In the genomic region with DNA sequence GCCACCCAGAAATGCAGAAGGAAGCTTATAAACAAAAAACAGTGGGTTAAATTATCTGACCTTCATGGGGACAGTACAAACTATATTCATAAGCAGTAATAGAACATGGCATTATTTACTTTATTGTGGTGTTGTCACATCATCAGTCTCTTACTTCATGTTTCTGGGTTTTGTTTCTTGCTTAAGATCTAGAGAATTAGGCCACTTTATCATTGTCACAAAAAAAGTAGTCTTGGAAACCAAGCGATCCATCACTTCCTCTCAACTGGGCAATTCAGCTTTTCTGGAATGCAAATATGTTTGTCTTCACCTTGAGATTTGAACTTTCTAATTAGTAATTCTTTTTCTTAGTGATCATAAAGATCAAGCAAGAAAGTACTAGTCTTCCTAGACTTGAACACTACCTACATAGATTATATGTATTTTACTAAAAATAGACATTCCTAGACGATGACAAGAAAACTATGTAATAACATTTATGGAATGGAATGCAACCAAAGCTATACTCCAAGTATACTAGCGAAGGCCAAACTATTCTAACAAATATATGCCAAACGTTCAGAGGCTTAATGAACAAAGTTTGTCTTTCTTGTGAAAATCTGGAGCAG, we compare ENCODE assay signal across 17 cellular contexts.
A peak's percentile ranks its signal among the peaks of the same experiment; 100 is the strongest.
DNase-seq lines count a peak whose midpoint lies in the region; ATAC-seq and TF ChIP-seq lines count a peak whose summit lies in the region.
"Had no signal": no experiment of that assay in that cellular context is flagged by ENCODE, and none has a peak within 500 bp of the region (broad histone marks: within the 10 kb centered on the region; RNA-seq: fewer than 3 reads in every experiment).

No MANE protein-coding gene starts in this region.

- ATAC-seq in foreskin keratinocyte = peak; percentile 40
- ATAC-seq: A549, gastroesophageal sphincter had no signal

- H3K4me3 Mint-ChIP-seq in HFFc6 = peak overlapping the region; percentile 34; the same call in 1 of the 2 replicates

- H2AFZ ChIP-seq in ACC112 (ENCODE audit: low read length, unreplicated experiment) = peak overlapping the region; percentile 68

- H3K36me3 Mint-ChIP-seq in HFFc6 (ENCODE audit: low read depth) = no peaks in the 10 kb centered on the region
- H3K36me3 Mint-ChIP-seq: CD8-positive, alpha-beta memory T cell; natural killer cell treated with Interleukin-12 subunit alpha and Interleukin-12 subunit beta and Interleukin-15 and Interleukin-18, amount 100 ng/mL, for 72 hours; T-cell had no signal

- peak overlapping the region; percentile 31; the same call in 1 of the 2 replicates for H3K4me3 ChIP-seq in ACC112 (ENCODE audit: low read depth, low read length)
- H3K4me3 ChIP-seq: A549, cardiac muscle cell, gastroesophageal sphincter, uterus had no signal

- H3K27ac ChIP-seq in ACC112 (ENCODE audit: low read depth, low read length) (peak overlapping the region; percentile 46), foreskin keratinocyte (no peak overlapping the region)
- H3K27ac ChIP-seq: A549, cardiac muscle cell, gastroesophageal sphincter, uterus had no signal

- H3K9me3 Mint-ChIP-seq in HFFc6 = no peaks in the 10 kb centered on the region
- H3K9me3 Mint-ChIP-seq: CD8-positive, alpha-beta memory T cell; natural killer cell treated with Interleukin-12 subunit alpha and Interleukin-12 subunit beta and Interleukin-15 and Interleukin-18, amount 100 ng/mL, for 72 hours; T-cell had no signal

- DNase-seq in HFFc6 (peak; percentile 35), amniotic epithelial cell (ENCODE audit: low read depth) (peak; percentile 30), foreskin keratinocyte (peak; percentile 74 to 75), occipital lobe (lab: John Stamatoyannopoulos, UW) (no peak), NCI-H2196 (lab: John Stamatoyannopoulos, UW; ENCODE audit: unreplicated experiment) (no peak), NCI-H128 (lab: John Stamatoyannopoulos, UW; ENCODE audit: unreplicated experiment) (no peak)
- DNase-seq in activated CD4-positive, alpha-beta T cell treated with anti-CD3 and anti-CD28 coated beads for 48 hours = no peak
- DNase-seq: NCI-H2081 treated with DMSO at 0.1 percent for 48 hours, NCI-H69, uterus had no signal

- H3K36me3 ChIP-seq in ACC112 (ENCODE audit: insufficient read depth, low read length) = no peaks in the 10 kb centered on the region
- H3K36me3 ChIP-seq: cardiac muscle cell, gastroesophageal sphincter, uterus had no signal

- no peaks in the 10 kb centered on the region for H3K79me2 ChIP-seq in ACC112 (ENCODE audit: control insufficient read depth, insufficient read depth, low read length, unreplicated experiment)

- H3K4me1 ChIP-seq in ACC112 (ENCODE audit: control insufficient read depth, insufficient read depth, low read length, unreplicated experiment) (peaks cover 16% of the 10 kb centered on the region), foreskin keratinocyte (peaks cover 12% of the 10 kb centered on the region)
- H3K4me1 ChIP-seq: A549, gastroesophageal sphincter, uterus had no signal

- H3K27me3 ChIP-seq in ACC112 (ENCODE audit: insufficient read depth, low read length) (peaks cover 5% of the 10 kb centered on the region), foreskin keratinocyte (no peaks in the 10 kb centered on the region)
- H3K27me3 ChIP-seq: cardiac muscle cell, gastroesophageal sphincter, uterus had no signal

- TF ChIP-seq CTCF in HFFc6 (IDR thresholded peaks at IDR 0.05) = no peak
- TF ChIP-seq CTCF in foreskin keratinocyte (conservative IDR thresholded peaks at IDR 0.05) = no peak

- peaks cover 30% of the 10 kb centered on the region for H3K4me1 Mint-ChIP-seq in HFFc6 (ENCODE audit: low read depth)

- H3K27ac Mint-ChIP-seq in HFFc6 = peak overlapping the region; percentile 45; the same call in 1 of the 2 replicates

- H3K27me3 Mint-ChIP-seq in HFFc6 (ENCODE audit: insufficient read depth) = peaks cover 7% of the 10 kb centered on the region; the same call in 1 of the 2 replicates
- H3K27me3 Mint-ChIP-seq: CD8-positive, alpha-beta memory T cell; T-cell had no signal

Comparison
In these comparisons a context has a peak if more than half of its experiments do, and no peak if none do; other contexts are left out.
1. DNase-seq: peak in HFFc6 (single experiment), amniotic epithelial cell (single experiment) and foreskin keratinocyte (2 of 2); none in activated CD4-positive, alpha-beta T cell treated with anti-CD3 and anti-CD28 coated beads for 48 hours (single experiment), occipital lobe (single experiment), NCI-H2196 (single experiment) and NCI-H128 (single experiment).